In the genomic region with DNA sequence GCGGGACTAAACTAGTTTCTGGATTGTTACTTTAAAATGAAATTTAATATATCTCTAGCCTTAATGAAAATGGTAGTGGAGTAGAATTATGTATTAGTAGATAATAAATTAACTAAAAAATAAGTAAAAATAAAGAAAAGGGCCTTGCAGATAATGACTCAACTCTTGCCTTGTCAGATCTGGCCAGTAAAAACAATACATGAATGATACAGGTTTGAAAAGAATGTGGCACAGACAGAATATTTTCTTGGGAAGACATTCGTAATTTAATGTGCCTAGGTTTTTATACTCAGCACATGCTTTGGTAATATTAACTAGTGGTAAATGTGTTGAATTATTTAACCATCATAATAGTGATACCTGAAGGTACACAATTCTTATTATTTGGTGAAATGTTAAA, we compare ENCODE assay signal across 9 cellular contexts. TPM values are rescaled to one million over a fixed set of nuclear protein-coding genes. Genes with fewer than 3 reads are reported as not detected.
DNase-seq lines count a peak whose midpoint lies in the region; ATAC-seq and TF ChIP-seq lines count a peak whose summit lies in the region.
"Had no signal": no experiment of that assay in that cellular context is flagged by ENCODE, and none has a peak within 500 bp of the region (broad histone marks: within the 10 kb centered on the region; RNA-seq: fewer than 3 reads in every experiment).

No MANE protein-coding gene starts in this region.

- no peak for TF ChIP-seq EP300 in upper lobe of left lung (IDR thresholded peaks at IDR 0.05)

- H3K4me3 Mint-ChIP-seq in activated T-cell treated with anti-CD3 and anti-CD28 coated beads, Interleukin-2, amount 50 U/mL, for 72 hours: peak overlapping the region; percentile 81 to 99
- peak overlapping the region; percentile 99 for H3K4me3 Mint-ChIP-seq in activated T-helper 17 cell treated with anti-CD3 and anti-CD28 coated beads, Interleukin-2, amount 50 U/mL, for 72 hours

- H3K27ac ChIP-seq in iPS-18a (ENCODE audit: low read length) (no peak overlapping the region), upper lobe of left lung (peak overlapping the region in 2 of 4 donors; percentile 64 to 72)
- H3K27ac ChIP-seq: BLaER1 had no signal

- no peak for DNase-seq in activated T-cell treated with anti-CD3 and anti-CD28 coated beads, Interleukin-2, amount 50 U/mL, for 72 hours
- no peak for DNase-seq in activated T-cell treated with anti-CD3 and anti-CD28 coated beads, Interleukin-2, amount 50 U/mL, for 1 hour
- DNase-seq in superior temporal gyrus (ENCODE audit: extremely low spot score) (peak; percentile 33), upper lobe of left lung (no peak)

- H3K27me3 Mint-ChIP-seq in activated T-cell treated with anti-CD3 and anti-CD28 coated beads, Interleukin-2, amount 50 U/mL, for 72 hours (ENCODE audit: low read depth): no peaks in the 10 kb centered on the region
- H3K27me3 Mint-ChIP-seq in activated T-helper 17 cell treated with anti-CD3 and anti-CD28 coated beads, Interleukin-2, amount 50 U/mL, for 72 hours: no peaks in the 10 kb centered on the region

- H3K9me3 ChIP-seq in iPS-18a (ENCODE audit: control insufficient read depth, low read depth, low read length) (no peaks in the 10 kb centered on the region), upper lobe of left lung (no peaks in the 10 kb centered on the region)

- ATAC-seq in activated T-cell treated with anti-CD3 and anti-CD28 coated beads, Interleukin-2, amount 50 U/mL, for 72 hours (replicated peaks in 1 of 2): no peak
- ATAC-seq in activated T-helper 17 cell treated with anti-CD3 and anti-CD28 coated beads, Interleukin-2, amount 50 U/mL, for 72 hours (replicated peaks): no peak
- ATAC-seq in HG03025 (IDR thresholded peaks at IDR 0.05; ENCODE audit: low FRiP score, unreplicated experiment) (no peak), GM18511 (IDR thresholded peaks at IDR 0.05; ENCODE audit: unreplicated experiment) (no peak), upper lobe of left lung (ENCODE audit: low FRiP score in 2 of 2) (no peak)

- H3K36me3 ChIP-seq in iPS-18a (ENCODE audit: control insufficient read depth, low read depth, low read length): no peaks in the 10 kb centered on the region
- peaks cover 0 to 3% (median 0%) of the 10 kb centered on the region in 4 donors for H3K36me3 ChIP-seq in upper lobe of left lung

- H3K4me3 ChIP-seq in iPS-18a (ENCODE audit: low read length) (peak overlapping the region; percentile 35), upper lobe of left lung (no peak overlapping the region)
- H3K4me3 ChIP-seq: BLaER1 had no signal

- no peak for TF ChIP-seq CTCF in upper lobe of left lung (IDR thresholded peaks at IDR 0.05)

- peak overlapping the region; percentile 36 for H3K9ac ChIP-seq in iPS-18a (ENCODE audit: low read length)
- H3K9ac ChIP-seq: BLaER1 had no signal

- H3K9me3 Mint-ChIP-seq in activated T-cell treated with anti-CD3 and anti-CD28 coated beads, Interleukin-2, amount 50 U/mL, for 72 hours: peaks cover 3 to 4% of the 10 kb centered on the region in 2 donors
- peaks cover 3% of the 10 kb centered on the region for H3K9me3 Mint-ChIP-seq in activated T-helper 17 cell treated with anti-CD3 and anti-CD28 coated beads, Interleukin-2, amount 50 U/mL, for 72 hours

- H3K27me3 ChIP-seq in iPS-18a (ENCODE audit: control insufficient read depth, insufficient read depth, low read length) (no peaks in the 10 kb centered on the region), upper lobe of left lung (no peaks in the 10 kb centered on the region)
- H3K27me3 ChIP-seq: BLaER1 had no signal

- 74 to 76% methylated on average over 2 of the region's 2 CpGs for WGBS in upper lobe of left lung, 2 donors

- no peak for TF ChIP-seq POLR2A in upper lobe of left lung (IDR thresholded peaks at IDR 0.05)

- H3K36me3 Mint-ChIP-seq in activated T-cell treated with anti-CD3 and anti-CD28 coated beads, Interleukin-2, amount 50 U/mL, for 72 hours (ENCODE audit: insufficient read depth in 2 of 2): peaks cover 14 to 36% of the 10 kb centered on the region in 2 donors
- H3K36me3 Mint-ChIP-seq in activated T-helper 17 cell treated with anti-CD3 and anti-CD28 coated beads, Interleukin-2, amount 50 U/mL, for 72 hours (ENCODE audit: low read depth): peaks cover 73% of the 10 kb centered on the region

- peaks cover 91% of the 10 kb centered on the region for H3K4me1 Mint-ChIP-seq in activated T-cell treated with anti-CD3 and anti-CD28 coated beads, Interleukin-2, amount 50 U/mL, for 72 hours (ENCODE audit: low read depth)
- peaks cover 48% of the 10 kb centered on the region for H3K4me1 Mint-ChIP-seq in activated T-helper 17 cell treated with anti-CD3 and anti-CD28 coated beads, Interleukin-2, amount 50 U/mL, for 72 hours

- H3K27ac Mint-ChIP-seq in activated T-cell treated with anti-CD3 and anti-CD28 coated beads, Interleukin-2, amount 50 U/mL, for 72 hours: peak overlapping the region; percentile 93
- peak overlapping the region; percentile 96 for H3K27ac Mint-ChIP-seq in activated T-helper 17 cell treated with anti-CD3 and anti-CD28 coated beads, Interleukin-2, amount 50 U/mL, for 72 hours

- H3K4me1 ChIP-seq in iPS-18a (ENCODE audit: control insufficient read depth, low read depth, low read length) (peaks cover 57% of the 10 kb centered on the region), upper lobe of left lung (peaks cover 22 to 40% (median 30%) of the 10 kb centered on the region in 4 donors)

RNA-seq across cellular contexts. Expression of a gene that starts 28.3 kb away (rescaled TPM):
- total RNA-seq in activated T-cell treated with anti-CD3 and anti-CD28 coated beads, Interleukin-2, amount 50 U/mL, for 72 hours: 100 to 1,000 TPM; 129 to 139 TPM
- total RNA-seq in activated T-helper 17 cell treated with anti-CD3 and anti-CD28 coated beads, Interleukin-2, amount 50 U/mL, for 72 hours: 100 to 1,000 TPM in 1 of 2 donors, 10 to 100 TPM in 1; 72.8 to 122 TPM
- 10 to 100 TPM; 20.5 to 65.5 (median 55.9) TPM for total RNA-seq in upper lobe of left lung
